In the genomic region with DNA sequence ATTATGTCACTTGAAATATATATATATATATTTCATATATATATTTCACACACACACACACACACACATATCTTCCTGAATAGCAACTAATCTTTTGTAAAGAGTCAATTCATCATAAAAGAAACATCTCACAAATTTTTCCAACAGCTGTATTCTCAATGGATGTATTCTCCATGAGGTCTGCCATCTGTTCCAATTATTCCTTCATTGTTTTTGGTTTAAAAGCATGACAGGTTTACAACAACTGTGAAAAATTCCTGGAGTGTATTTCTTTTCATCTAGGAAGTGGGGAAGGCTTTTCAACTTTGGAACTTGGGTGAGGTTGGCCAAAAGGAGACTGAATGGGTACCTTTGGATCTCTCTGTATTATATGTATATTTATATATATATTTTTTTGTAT, we compare ENCODE assay signal across 18 cellular contexts.
DNase-seq lines count a peak whose midpoint lies in the region; ATAC-seq and TF ChIP-seq lines count a peak whose summit lies in the region.
"Had no signal": no experiment of that assay in that cellular context is flagged by ENCODE, and none has a peak within 500 bp of the region (broad histone marks: within the 10 kb centered on the region; RNA-seq: fewer than 3 reads in every experiment).

No MANE protein-coding gene starts in this region.

- H3K4me3 ChIP-seq in SJCRH30 (no peak overlapping the region), mucosa of descending colon (no peak overlapping the region)
- H3K4me3 ChIP-seq: A549, GM23338 had no signal

- DNase-seq in LHCN-M2 (ENCODE audit: low read depth) (peak; percentile 81), NCI-H2171 treated with DMSO at 0.1 percent for 48 hours (lab: John Stamatoyannopoulos, UW) (peak; percentile 33), SJCRH30 (peak; percentile 7 to 87), mucosa of gallbladder (ENCODE audit: low spot score) (no peak), mucosa of descending colon (no peak), EL (no peak)
- DNase-seq: AML-193; Caco-2; CD4-positive, alpha-beta T cell; GDM1; HCEC 1CT had no signal

- H3K9me3 Mint-ChIP-seq in nephron, result no peaks in the 10 kb centered on the region
- H3K9me3 Mint-ChIP-seq: CD4-positive, alpha-beta T cell; GM23338 had no signal

- no peak overlapping the region for H3K4me3 Mint-ChIP-seq in nephron
- H3K4me3 Mint-ChIP-seq: CD4-positive, alpha-beta T cell; GM23338 had no signal

- intact Hi-C loops in mucosa of descending colon (cut with DNase I, micrococcal nuclease), result no loop called here

- ATAC-seq in mucosa of descending colon (no peak), GM18520 (IDR thresholded peaks at IDR 0.05; ENCODE audit: unreplicated experiment) (no peak)
- ATAC-seq: A549, GM23338 had no signal

- H3K9me3 ChIP-seq in SJCRH30 (replicated peaks) (peaks cover 2% of the 10 kb centered on the region; the same call in 1 of the 2 replicates), mucosa of descending colon (no peaks in the 10 kb centered on the region)
- H3K9me3 ChIP-seq: A549, Caco-2 had no signal

- TF ChIP-seq CTCF in nephron (IDR thresholded peaks at IDR 0.05; ENCODE audit: unreplicated experiment in 3 of 3) (no peak), mucosa of descending colon (IDR thresholded peaks at IDR 0.05) (no peak)

- H3K27me3 ChIP-seq in SJCRH30, result no peaks in the 10 kb centered on the region

- no peaks in the 10 kb centered on the region for H3K36me3 ChIP-seq in SJCRH30
- H3K36me3 ChIP-seq in mucosa of descending colon (ENCODE audit: low read depth), result no peaks in the 10 kb centered on the region

- H3K27me3 Mint-ChIP-seq in nephron (ENCODE audit: low read depth), result peaks cover 2% of the 10 kb centered on the region
- H3K27me3 Mint-ChIP-seq: CD4-positive, alpha-beta T cell had no signal

- H3K4me1 Mint-ChIP-seq in nephron, result peaks cover 46% of the 10 kb centered on the region
- H3K4me1 Mint-ChIP-seq: GM23338 had no signal

- no peaks in the 10 kb centered on the region for H3K36me3 Mint-ChIP-seq in nephron (ENCODE audit: low read depth)

- H3K4me1 ChIP-seq in SJCRH30 (peaks cover 28% of the 10 kb centered on the region), mucosa of descending colon (ENCODE audit: low read depth) (no peaks in the 10 kb centered on the region)
- H3K4me1 ChIP-seq: A549, Caco-2 had no signal

- H3K27ac ChIP-seq in SJCRH30, result peak overlapping the region; percentile 95
- H3K27ac ChIP-seq: 22Rv1, A549, C4-2B, HL-60 had no signal

- H3K27ac Mint-ChIP-seq in nephron, result peak overlapping the region in 2 of 3 experiments; percentile 11 to 84
- H3K27ac Mint-ChIP-seq: CD4-positive, alpha-beta T cell; GM23338 had no signal

Comparison
In these comparisons a context has a peak if more than half of its experiments do, and no peak if none do; other contexts are left out.
1. DNase-seq: peak in LHCN-M2 (single experiment), NCI-H2171 treated with DMSO at 0.1 percent for 48 hours (single experiment) and SJCRH30 (2 of 2); none in mucosa of gallbladder (single experiment), mucosa of descending colon (0 of 3) and EL (single experiment).